In genomic region chr19:31818740-31819228, GRCh38 we compare ENCODE assay signal across 16 cellular contexts.
"Had no signal": no experiment of that assay in that cellular context is flagged by ENCODE, and none has a peak within 500 bp of the region (broad histone marks: within the 10 kb centered on the region; RNA-seq: fewer than 3 reads in every experiment).

No MANE protein-coding gene starts in this region.

- DNase-seq: activated CD4-positive, alpha-beta T cell treated with anti-CD3 and anti-CD28 coated beads, Interleukin-2, amount 50 U/mL, for 4 hours; activated CD4-positive, CD25-positive, alpha-beta regulatory T cell treated with anti-CD3 and anti-CD28 coated beads, Interleukin-2, amount 50 U/mL, for 72 hours; activated naive CD4-positive, alpha-beta T cell treated with Interleukin-2 at 50 U/mL for 16 hours; activated T-cell treated with anti-CD3 and anti-CD28 coated beads for 4 hours; cortex of kidney; effector CD4-positive, alpha-beta T cell; foreskin melanocyte; kidney glomerular epithelial cell; ovary; sigmoid colon; spleen; stimulated activated CD4-positive, alpha-beta T cell treated with anti-CD3 and anti-CD28 coated beads, Interleukin-1b, Interleukin-23, amount 100 ng/mL, for 48 hours; stimulated activated naive CD8-positive, alpha-beta T cell treated with anti-CD3 and anti-CD28 coated beads, Interleukin-15, amount 100 ng/mL, for 72 hours; T-helper 1 cell; T1000; testis had no signal

- H3K4me1 ChIP-seq: testis had no signal

- H3K36me3 ChIP-seq: ovary, sigmoid colon, spleen had no signal

- H3K9me3 ChIP-seq: ovary, sigmoid colon, testis had no signal

- ATAC-seq: stimulated activated naive CD8-positive, alpha-beta T cell treated with anti-CD3 and anti-CD28 coated beads, Interleukin-15, amount 100 ng/mL, for 72 hours had no signal

- H3K27me3 ChIP-seq: ovary, sigmoid colon, spleen, testis had no signal

- H3K4me3 ChIP-seq: ovary, sigmoid colon, spleen, testis had no signal

- H3K27ac ChIP-seq: ovary, sigmoid colon, spleen, testis had no signal
